Comparison of ENCODE assay signal across 19 cellular contexts in the genomic region with DNA sequence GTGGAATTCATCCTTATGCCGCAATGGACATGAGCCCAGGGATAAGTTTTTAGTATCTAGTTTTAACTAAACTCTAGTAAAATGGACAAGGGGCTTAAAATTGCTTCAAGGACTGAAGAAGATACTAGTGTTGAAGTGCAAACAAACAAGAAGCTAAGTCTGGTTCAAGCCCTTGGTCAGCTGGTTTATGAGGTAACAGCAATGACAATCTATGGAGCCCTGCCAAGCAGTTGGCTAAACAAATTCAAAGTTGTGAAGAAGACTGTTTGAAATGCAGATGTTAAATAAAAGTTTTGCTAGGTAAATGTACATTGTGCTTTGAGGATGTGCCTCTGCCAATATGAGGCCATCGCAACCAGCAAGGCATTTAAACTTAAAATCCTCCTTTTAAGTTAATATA.
"Had no signal": no experiment of that assay in that cellular context is flagged by ENCODE, and none has a peak within 500 bp of the region (broad histone marks: within the 10 kb centered on the region; RNA-seq: fewer than 3 reads in every experiment).

No MANE protein-coding gene starts in this region.

- DNase-seq: activated B cell treated with CpG ODN at 0.5 μM for 24 hours; activated CD4-positive, alpha-beta T cell treated with anti-CD3 and anti-CD28 coated beads, Interleukin-2, amount 10 ng/mL, durations not matched to agents 24 days and 14 days; activated CD8-positive, alpha-beta memory T cell treated with anti-CD3 and anti-CD28 coated beads, Interleukin-2, amount 50 U/mL, for 48 hours; activated gamma-delta T cell treated with Interleukin-2 at 50 U/mL for 16 hours; activated T-cell treated with anti-CD3 and anti-CD28 coated beads, Interleukin-2, amount 50 U/mL, for 72 hours; dorsolateral prefrontal cortex; endodermal cell; erythroblast; foreskin melanocyte; midbrain; naive B cell; ovary; sigmoid colon; spleen; stimulated activated naive CD8-positive, alpha-beta T cell treated with anti-CD3 and anti-CD28 coated beads, Interleukin-15, amount 100 ng/mL, for 72 hours; T-helper 2 cell had no signal

- H3K27ac Mint-ChIP-seq: activated B cell treated with CpG ODN at 0.5 μM for 24 hours; activated CD4-positive, alpha-beta T cell treated with anti-CD3 and anti-CD28 coated beads, Interleukin-2, amount 10 ng/mL, durations not matched to agents 24 days and 14 days; activated T-cell treated with anti-CD3 and anti-CD28 coated beads, Interleukin-2, amount 50 U/mL, for 72 hours; endodermal cell; naive B cell; stimulated activated naive CD8-positive, alpha-beta T cell treated with anti-CD3 and anti-CD28 coated beads, Interleukin-15, amount 100 ng/mL, for 72 hours; type B pancreatic cell had no signal

- H3K9me3 Mint-ChIP-seq: activated B cell treated with CpG ODN at 0.5 μM for 24 hours; activated T-cell treated with anti-CD3 and anti-CD28 coated beads, Interleukin-2, amount 50 U/mL, for 72 hours; endodermal cell; naive B cell; stimulated activated naive CD8-positive, alpha-beta T cell treated with anti-CD3 and anti-CD28 coated beads, Interleukin-15, amount 100 ng/mL, for 72 hours; type B pancreatic cell had no signal

- H3K27ac ChIP-seq: dorsolateral prefrontal cortex, ovary, sigmoid colon had no signal

- H3K36me3 Mint-ChIP-seq: activated naive CD8-positive, alpha-beta T cell; naive B cell; type B pancreatic cell had no signal

- H3K4me3 ChIP-seq: dorsolateral prefrontal cortex, lung, ovary, sigmoid colon, spleen had no signal

- H3K9me3 ChIP-seq: ovary, sigmoid colon, spleen had no signal

- H3K27me3 ChIP-seq: dorsolateral prefrontal cortex, ovary, sigmoid colon, spleen had no signal

- H3K36me3 ChIP-seq: ovary, sigmoid colon, spleen had no signal

- H3K4me3 Mint-ChIP-seq: activated B cell treated with CpG ODN at 0.5 μM for 24 hours; activated CD4-positive, alpha-beta T cell treated with anti-CD3 and anti-CD28 coated beads, Interleukin-2, amount 10 ng/mL, durations not matched to agents 24 days and 14 days; activated naive CD8-positive, alpha-beta T cell; activated T-cell treated with anti-CD3 and anti-CD28 coated beads, Interleukin-2, amount 50 U/mL, for 72 hours; endodermal cell; naive B cell; stimulated activated naive CD8-positive, alpha-beta T cell treated with anti-CD3 and anti-CD28 coated beads, Interleukin-15, amount 100 ng/mL, for 72 hours; type B pancreatic cell had no signal

- H3K4me1 ChIP-seq: sigmoid colon had no signal

- H3K27me3 Mint-ChIP-seq: activated B cell treated with CpG ODN at 0.5 μM for 24 hours, type B pancreatic cell had no signal

- H3K4me1 Mint-ChIP-seq: activated B cell treated with CpG ODN at 0.5 μM for 24 hours, endodermal cell, naive B cell had no signal
